ENCODE assay signal across 8 cellular contexts in the genomic region with DNA sequence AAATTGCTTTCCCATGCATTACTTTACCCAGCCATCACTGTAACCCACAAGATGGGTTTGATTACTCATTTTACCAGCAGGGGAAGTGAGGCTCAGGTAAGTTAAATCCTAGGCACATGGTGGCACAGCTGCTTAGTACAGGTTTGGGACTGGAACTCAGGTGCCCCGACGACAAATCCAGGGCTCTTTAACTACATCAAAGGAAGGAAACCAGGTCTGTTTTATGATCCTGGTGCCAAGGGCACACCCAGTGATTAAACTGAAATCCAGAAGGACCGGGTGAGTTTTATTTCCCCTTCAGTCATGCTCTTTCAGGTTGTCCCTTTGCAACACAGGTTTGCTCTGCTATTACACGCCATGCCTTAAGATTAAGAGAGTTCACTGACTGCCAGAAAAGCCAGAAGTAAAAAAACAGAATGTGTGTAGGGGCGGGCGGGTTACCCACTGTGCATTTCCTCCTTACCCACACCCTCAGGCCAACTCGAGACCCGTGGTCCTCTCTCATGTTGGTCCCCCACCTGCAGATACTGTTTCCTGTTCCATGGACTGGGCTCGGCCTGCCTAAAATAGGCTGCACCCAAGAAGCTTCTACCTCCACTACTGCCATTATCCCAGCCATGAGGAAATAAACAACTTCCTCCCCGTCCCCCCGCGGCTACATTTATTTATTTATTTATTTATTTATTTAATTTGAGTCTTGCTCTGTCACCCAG. TPM values are rescaled to one million over a fixed set of nuclear protein-coding genes. Genes with fewer than 3 reads are reported as not detected.
A peak's percentile ranks its signal among the peaks of the same experiment; 100 is the strongest.
DNase-seq lines count a peak whose midpoint lies in the region; ATAC-seq and TF ChIP-seq lines count a peak whose summit lies in the region.

No MANE protein-coding gene starts in this region.

- H3K4me1 ChIP-seq in Panc1 (ENCODE audit: control insufficient read depth, insufficient read depth, low read length) (no peaks in the 10 kb centered on the region), esophagus (ENCODE audit: control insufficient read depth in 2 of 2, insufficient read depth in 2 of 2, low read length in 1 of 2) (peaks cover 0 to 7% of the 10 kb centered on the region in 2 donors), prostate gland (replicated peaks) (peaks cover 4% of the 10 kb centered on the region)

- H3K4me3 ChIP-seq in GM12864 (ENCODE audit: low read depth, low read length) (peak overlapping the region; percentile 64; the same call in 1 of the 2 replicates), Panc1 (ENCODE audit: low read depth in 2 of 2, low read length in 2 of 2) (peak overlapping the region; percentile 52 to 68), esophagus (ENCODE audit: low read depth in 1 of 2, low read length in 2 of 2) (peak overlapping the region; percentile 56 to 63), prostate gland (peak overlapping the region; percentile 40 to 46)

- H3K36me3 ChIP-seq in Panc1 (ENCODE audit: control insufficient read depth, insufficient read depth, low read length) (no peaks in the 10 kb centered on the region), esophagus (ENCODE audit: control insufficient read depth in 2 of 2, insufficient read depth in 2 of 2, low read length in 1 of 2) (no peaks in the 10 kb centered on the region), prostate gland (no peaks in the 10 kb centered on the region)

- H3K9me3 ChIP-seq in Panc1 (ENCODE audit: control insufficient read depth, insufficient read depth, low read depth, low read length) (no peaks in the 10 kb centered on the region), esophagus (ENCODE audit: control insufficient read depth in 2 of 2, insufficient read depth in 1 of 2, low read depth in 1 of 2, low read length in 1 of 2) (no peaks in the 10 kb centered on the region), prostate gland (no peaks in the 10 kb centered on the region)

- H3K27me3 ChIP-seq in Panc1 (ENCODE audit: control insufficient read depth, insufficient read depth, low read length): peaks cover 5% of the 10 kb centered on the region
- no peaks in the 10 kb centered on the region for H3K27me3 ChIP-seq in esophagus (ENCODE audit: control insufficient read depth in 1 of 2, insufficient read depth in 2 of 2, low read length in 2 of 2)
- H3K27me3 ChIP-seq in prostate gland (replicated peaks; ENCODE audit: insufficient read depth): no peaks in the 10 kb centered on the region

- intact Hi-C loops in Panc1 (cut with micrococcal nuclease; ENCODE audit: unreplicated experiment) (no loop called here), prostate gland (cut with DNase I) (no loop called here)

- POLR2A ChIA-PET in Panc1 (lab: Charles Lee): no interaction called here

- 27 to 28% methylated on average over 12 of the region's 12 CpGs for WGBS in esophagus, 2 donors
- WGBS in prostate gland: 36% methylated on average over 12 of the region's 12 CpGs

- H3K27ac ChIP-seq in Panc1 (ENCODE audit: low read length): no peak overlapping the region
- peak overlapping the region; percentile 86 to 96 for H3K27ac ChIP-seq in esophagus (ENCODE audit: low read depth in 2 of 2, low read length in 1 of 2)
- H3K27ac ChIP-seq in prostate gland: peak overlapping the region; percentile 83 to 88

- no peak for DNase-seq in GM12864 (ENCODE audit: low read depth)
- DNase-seq in Panc1 (ENCODE audit: low read depth, low spot score): no peak
- DNase-seq in prostate gland (ENCODE audit: low spot score): peak; percentile 79
- no peak for DNase-seq in GM20000 (ENCODE audit: low spot score)

- TF ChIP-seq CTCF in GM12864 (IDR thresholded peaks at IDR 0.05; ENCODE audit: low read depth, low read length, missing control alignments): no peak
- TF ChIP-seq CTCF in Panc1 (IDR thresholded peaks at IDR 0.05): no peak
- TF ChIP-seq CTCF in prostate gland (IDR thresholded peaks at IDR 0.05): no peak
- no peak for TF ChIP-seq CTCF in GM20000 (IDR thresholded peaks at IDR 0.05; ENCODE audit: extremely low read depth, missing control alignments)

- CTCF ChIA-PET in Panc1 (lab: Charles Lee): no interaction called here

- in situ Hi-C loops in Panc1 (cut with HindIII; ENCODE audit: low pct_unique_long_range_greater_than_20kb, low sequenced_read_pairs): no loop called here

- peak; percentile 19; the same call in 1 of the 2 replicates for ATAC-seq in Panc1
- no peak for ATAC-seq in GM19455 (IDR thresholded peaks at IDR 0.05; ENCODE audit: unreplicated experiment)
- ATAC-seq in GM19452 (IDR thresholded peaks at IDR 0.05; ENCODE audit: unreplicated experiment): no peak
- ATAC-seq in HG03432 (IDR thresholded peaks at IDR 0.05; ENCODE audit: unreplicated experiment): no peak

- TF ChIP-seq POLR2A in prostate gland (IDR thresholded peaks at IDR 0.05): no peak

- no TSS peak for BruUV-seq in Panc1 (replicated peaks; lab: Mats Ljungman, UMichigan)

RNA-seq across cellular contexts. Expression of a gene that starts 55.2 kb away (rescaled TPM):
- 3.6 TPM for total RNA-seq in Panc1 (2021; ENCODE audit: unreplicated experiment)
- 2.9 TPM for polyA plus RNA-seq in Panc1 (2012; ENCODE audit: insufficient read length)
- 1 to 10 TPM; 4.0 to 6.6 TPM for polyA plus RNA-seq in esophagus
- total RNA-seq in prostate gland: 10 to 100 TPM in 1 of 2 donors, 1 to 10 TPM in 1; 9.6 to 26.5 TPM
